ENCODE assay signal across 1 cellular context in the genomic region with DNA sequence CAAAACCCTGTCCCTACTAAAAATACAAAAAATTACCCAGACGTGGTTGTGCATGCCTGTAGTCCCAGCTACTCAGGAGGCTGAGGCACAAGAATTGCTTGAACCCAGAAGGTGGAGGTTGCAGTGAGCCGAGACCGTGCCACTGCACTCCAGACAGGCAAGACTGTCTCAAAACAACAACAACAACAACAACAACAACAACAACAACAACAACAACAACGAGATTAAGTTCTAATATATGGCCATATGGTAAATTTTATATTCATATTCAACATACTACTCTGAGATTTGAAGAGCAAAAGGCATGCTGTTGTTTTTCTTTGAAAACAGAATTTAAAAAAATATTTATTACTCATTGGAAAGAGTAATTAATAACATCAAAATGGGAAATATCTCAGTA.
A peak's percentile ranks its signal among the peaks of the same experiment; 100 is the strongest.
TF ChIP-seq lines count a peak whose summit lies in the region.
"Not testable (repeated sequence)": the region's sequence is repeated elsewhere in the genome, so short reads cannot be mapped to it uniquely, and the experiment has no call there.

No MANE protein-coding gene starts in this region.

TF ChIP-seq in HepG2, 621 proteins besides CTCF, POLR2A, EP300 and RAD21:
- TF ChIP-seq FOXJ3 (CRISPR knock-in tag; IDR thresholded peaks at IDR 0.05; ENCODE audit: borderline replicate concordance) (0 out of 2 replicates have a peak, but pooled peaks have one; percentile 13), FOXP1 (IDR thresholded peaks at IDR 0.05) (peak; percentile 97)
- TF ChIP-seq FOXP1 (CRISPR knock-in tag; IDR thresholded peaks at IDR 0.05): not testable (repeated sequence)
